14 cellular contexts compared by ENCODE assay signal in the genomic region with DNA sequence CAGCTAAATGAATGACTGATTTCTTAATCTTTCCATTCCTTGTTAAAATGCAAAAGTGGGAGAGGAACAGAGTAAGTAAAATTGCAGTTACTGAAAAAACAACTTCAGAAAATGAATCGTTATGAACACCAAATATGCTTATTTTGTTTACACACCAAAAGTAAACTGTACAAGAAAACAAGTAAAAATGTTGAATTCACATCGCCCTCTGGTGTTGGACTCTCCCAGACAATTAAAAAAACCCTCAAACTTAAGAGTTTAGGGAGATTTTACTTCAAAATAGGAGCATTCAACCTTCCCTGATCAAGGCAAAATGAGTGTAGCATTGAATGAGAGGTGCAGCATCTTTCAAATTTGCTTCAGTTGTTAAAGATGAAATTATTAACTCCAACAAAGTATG. TPM values are rescaled to one million over a fixed set of nuclear protein-coding genes. Genes with fewer than 3 reads are reported as not detected.
DNase-seq lines count a peak whose midpoint lies in the region; ATAC-seq, FAIRE-seq and TF ChIP-seq lines count a peak whose summit lies in the region.
"Had no signal": no experiment of that assay in that cellular context is flagged by ENCODE, and none has a peak within 500 bp of the region (broad histone marks: within the 10 kb centered on the region; RNA-seq: fewer than 3 reads in every experiment).

No MANE protein-coding gene starts in this region.

- no peaks in the 10 kb centered on the region for H3K36me3 ChIP-seq in H1 (ENCODE audit: control insufficient read depth in 2 of 4, insufficient read depth in 4 of 4, low read length in 3 of 4)
- H3K36me3 ChIP-seq: uterus had no signal

- no peak overlapping the region for H2BK20ac ChIP-seq in H1 (ENCODE audit: low read length)

- no peaks in the 10 kb centered on the region for H3K79me2 ChIP-seq in H1 (ENCODE audit: control insufficient read depth in 1 of 2, insufficient read depth in 2 of 2, low read length in 2 of 2)

- H3K4ac ChIP-seq in H1 (replicated peaks; ENCODE audit: insufficient read length, low read depth, low read length): no peak overlapping the region

- no peak for FAIRE-seq in H1 (lab: Jason Lieb, UNC)

- no peak overlapping the region for H3K4me2 ChIP-seq in H1 (ENCODE audit: insufficient read depth in 1 of 2, low read depth in 2 of 2, low read length in 2 of 2)

- peaks cover 0 to 8% (median under 1%) of the 10 kb centered on the region in 4 experiments; a peak in 3 of 7 replicates for H3K4me1 ChIP-seq in H1 (replicated peaks in 1 of 4; ENCODE audit: control insufficient read depth in 3 of 4, insufficient read depth in 4 of 4, low read length in 3 of 4)
- H3K4me1 ChIP-seq: uterus had no signal

- CTCF ChIA-PET in H1 (lab: Charles Lee; ENCODE audit: partially characterized antibody): interaction anchor here (0.6 to 1.7 kb wide), 18 partner anchors 10 to 306 kb away, joined by 3 to 5 read pairs (median 3); partner anchors contain the start of gene ESRRG

- H2AK5ac ChIP-seq in H1 (ENCODE audit: low read depth, low read length): no peak overlapping the region

- ATAC-seq in HG03460 (IDR thresholded peaks at IDR 0.05; ENCODE audit: unreplicated experiment): no peak
- ATAC-seq: activated CD8-positive, alpha-beta memory T cell treated with anti-CD3 and anti-CD28 coated beads, Interleukin-2, amount 10 ng/mL, durations not matched to agents 7 days and 5 days had no signal

- H3K56ac ChIP-seq in H1 (replicated peaks; ENCODE audit: insufficient read length, low read depth, low read length): no peak overlapping the region

- no peak overlapping the region for H3K23ac ChIP-seq in H1 (ENCODE audit: insufficient read length)

- H3K27me3 ChIP-seq in H1 (replicated peaks in 1 of 4; ENCODE audit: control insufficient read depth in 3 of 4, extremely low read depth in 1 of 4, insufficient read depth in 3 of 4, low read length in 3 of 4): no peaks in the 10 kb centered on the region
- H3K27me3 ChIP-seq: uterus had no signal

- TF ChIP-seq CTCF in H1 (IDR thresholded peaks at IDR 0.05; ENCODE audit: control extremely low read depth in 1 of 3, insufficient read depth in 1 of 3, low read depth in 1 of 3, low read length in 3 of 3): peak in 2 of 3 experiments; percentile 14 to 42; a peak in 2 of 4 replicates

- no peak overlapping the region for H2BK5ac ChIP-seq in H1 (ENCODE audit: low read depth, low read length)

- H3K14ac ChIP-seq in H1 (ENCODE audit: insufficient read length): no peak overlapping the region

- H3K4me3 ChIP-seq in H1 (ENCODE audit: extremely low read depth in 1 of 4, insufficient read depth in 2 of 4, low read depth in 3 of 4, low read length in 4 of 4): no peak overlapping the region
- H3K4me3 ChIP-seq: uterus had no signal

- no peak overlapping the region for H3K18ac ChIP-seq in H1 (ENCODE audit: extremely low read depth, low read length)

- H3K9ac ChIP-seq in H1 (replicated peaks in 1 of 4; ENCODE audit: extremely low read depth in 1 of 4, low read depth in 3 of 4, low read length in 3 of 4): no peak overlapping the region

- H4K5ac ChIP-seq in H1 (ENCODE audit: insufficient read length, low read depth, low read length): no peak overlapping the region

- H4K91ac ChIP-seq in H1 (replicated peaks; ENCODE audit: insufficient read length, low read length): no peak overlapping the region

- no peak for TF ChIP-seq POLR2A in H1 (IDR thresholded peaks at IDR 0.05; ENCODE audit: control extremely low read depth in 1 of 2, low read depth in 2 of 2, low read length in 2 of 2)

- no peak overlapping the region for H3K27ac ChIP-seq in H1 (ENCODE audit: low read depth, low read length)
- H3K27ac ChIP-seq: HL-60, uterus had no signal

- H3K79me1 ChIP-seq in H1 (ENCODE audit: low read depth, low read length): no peaks in the 10 kb centered on the region

- peak; percentile 5 for DNase-seq in NCI-H345 (lab: John Stamatoyannopoulos, UW)
- DNase-seq in NCI-H345 treated with DMSO at 0.1 percent for 48 hours (lab: John Stamatoyannopoulos, UW; ENCODE audit: unreplicated experiment): no peak
- peak; percentile 32 for DNase-seq in NCI-H460 (ENCODE audit: extremely low read depth, low read depth)
- DNase-seq in H1 (ENCODE audit: low read depth in 1 of 2, low spot score in 2 of 2): no peak
- DNase-seq in renal cortical epithelial cell (ENCODE audit: low read depth): peak; percentile 18
- DNase-seq in GM19238 (ENCODE audit: insufficient read length, low spot score): no peak
- DNase-seq in KG1 (lab: John Stamatoyannopoulos, UW): no peak
- DNase-seq: activated CD8-positive, alpha-beta memory T cell treated with anti-CD3 and anti-CD28 coated beads, Interleukin-2, amount 10 ng/mL, durations not matched to agents 7 days and 5 days; HCEC 1CT; nucleus accumbens; uterus had no signal

- H2AFZ ChIP-seq in H1 (ENCODE audit: low read length): no peak overlapping the region

- H4K8ac ChIP-seq in H1 (ENCODE audit: extremely low read depth, insufficient read depth, low read length): no peak overlapping the region

- TF ChIP-seq RAD21 in H1 (IDR thresholded peaks at IDR 0.05 in 1 of 2, conservative IDR thresholded peaks at IDR 0.05 in 1 of 2; ENCODE audit: low read depth in 2 of 2, low read length in 2 of 2): peak; percentile 39 to 44

- POLR2A ChIA-PET in H1 (lab: Charles Lee; ENCODE audit: partially characterized antibody): no interaction called here

- H2BK15ac ChIP-seq in H1 (ENCODE audit: low read length): no peak overlapping the region

- H2BK120ac ChIP-seq in H1 (replicated peaks; ENCODE audit: low read depth, low read length): no peak overlapping the region

- H2BK12ac ChIP-seq in H1 (ENCODE audit: low read depth, low read length): no peak overlapping the region

- no peaks in the 10 kb centered on the region for H3K23me2 ChIP-seq in H1 (ENCODE audit: low read depth, low read length)

- WGBS in H1 (ENCODE audit: extremely low coverage in 1 of 2, insufficient coverage in 1 of 2, insufficient read length in 1 of 2, insufficient replicate concordance in 2 of 2, low coverage in 1 of 2, low lambda C conversion rate in 2 of 2, missing lambda C conversion rate in 1 of 2), 2 experiments: 41% methylated on average over 2 of the region's 2 CpGs; no CpG with 5 or more reads in 1 of the 2 experiments

- no peak for TF ChIP-seq EP300 in H1 (IDR thresholded peaks at IDR 0.05; ENCODE audit: borderline replicate concordance in 1 of 2, low read depth in 2 of 2, low read length in 2 of 2)

- H4K20me1 ChIP-seq in H1 (replicated peaks in 1 of 2; ENCODE audit: control insufficient read depth in 1 of 2, insufficient read depth in 2 of 2, low read length in 2 of 2): peaks cover 0 to 1% of the 10 kb centered on the region in 2 experiments

- no peaks in the 10 kb centered on the region for H3K9me3 ChIP-seq in H1 (ENCODE audit: insufficient read depth in 2 of 2, low read depth in 1 of 2, low read length in 1 of 2)
- H3K9me3 ChIP-seq: uterus had no signal

TF ChIP-seq in H1, 55 proteins besides CTCF, POLR2A, EP300 and RAD21:
- TF ChIP-seq, protein P1, sequence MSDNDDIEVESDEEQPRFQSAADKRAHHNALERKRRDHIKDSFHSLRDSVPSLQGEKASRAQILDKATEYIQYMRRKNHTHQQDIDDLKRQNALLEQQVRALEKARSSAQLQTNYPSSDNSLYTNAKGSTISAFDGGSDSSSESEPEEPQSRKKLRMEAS (IDR thresholded peaks at IDR 0.05): no peak
- no peak for TF ChIP-seq CBX8 (IDR thresholded peaks at IDR 0.05; ENCODE audit: borderline replicate concordance, low read depth, low read length)
- TF ChIP-seq CEBPB (IDR thresholded peaks at IDR 0.05; ENCODE audit: low read depth, low read length): no peak
- TF ChIP-seq JUN (IDR thresholded peaks at IDR 0.05; ENCODE audit: low read depth, low read length): no peak
- no peak for TF ChIP-seq MAFK (IDR thresholded peaks at IDR 0.05; ENCODE audit: low read depth, low read length)
- no peak for TF ChIP-seq EGR1 (IDR thresholded peaks at IDR 0.05; ENCODE audit: borderline replicate concordance, low read depth, low read length)
- TF ChIP-seq ATF3 (IDR thresholded peaks at IDR 0.05; ENCODE audit: insufficient read depth, low read depth, low read length): no peak
- no peak for TF ChIP-seq GTF2F1 (IDR thresholded peaks at IDR 0.05; ENCODE audit: borderline replicate concordance, low read depth, low read length)
- no peak for TF ChIP-seq TAF7 (optimal IDR thresholded peaks at IDR 0.05; ENCODE audit: borderline replicate concordance, low read depth, low read length)
- no peak for TF ChIP-seq BACH1 (IDR thresholded peaks at IDR 0.05; ENCODE audit: low read length)
- no peak for TF ChIP-seq POU5F1 (IDR thresholded peaks at IDR 0.05; ENCODE audit: low read depth, low read length)
- TF ChIP-seq ZNF274 (IDR thresholded peaks at IDR 0.05; ENCODE audit: borderline replicate concordance, extremely low read depth, low read length): no peak
- no peak for TF ChIP-seq CREB1 (IDR thresholded peaks at IDR 0.05)
TF ChIP-seq in H1: peak in this region for 0.

RNA-seq across cellular contexts. Expression of gene ESRRG, which starts 19.4 kb away (rescaled TPM):
- total RNA-seq in NCI-H460 (2014; rRNA removed; shearing (Covaris generic)): 0.05 TPM in 1 of 2 replicates, not detected in the other
- not detected in 2 replicates for polyA plus RNA-seq in NCI-H460 (2014; cell fraction: nucleus; rRNA removed)
- total RNA-seq in H1 (2021; fragmentation: NEBNext Ultra II Directional; extraction: Animal tissue kit (Norgen Biotek cat#: 25700)): 1.4 and 1.7 TPM in 2 replicates
- polyA plus RNA-seq in H1 (2011; rRNA removed): 0.59 and 0.69 TPM in 2 replicates
- polyA plus RNA-seq in H1 (2011; cell fraction: cytosol; rRNA removed): 0.62 TPM
- polyA plus RNA-seq in H1 (2011; cell fraction: nucleus; rRNA removed): 1.3 TPM
- 0.96 to 1.3 TPM (median 1.1 TPM) in 4 replicates for polyA plus RNA-seq in H1 (2012, experiment 1 of 2)
- polyA plus RNA-seq in H1 (2012, experiment 2 of 2): 0.04 TPM
- polyA plus RNA-seq in H1 (2013, experiment 1 of 2): 1.1 TPM
- 0.96 TPM for polyA plus RNA-seq in H1 (2013, experiment 2 of 2)
- polyA minus RNA-seq in H1 (2011; rRNA and poly(A)+ RNA removed): 8.7 and 9.2 TPM in 2 replicates
- polyA minus RNA-seq in H1 (2011; cell fraction: cytosol; rRNA and poly(A)+ RNA removed): 0.95 TPM
- 22.3 TPM for polyA minus RNA-seq in H1 (2011; cell fraction: nucleus; rRNA and poly(A)+ RNA removed)
- 0.52 and 6.0 TPM in 2 replicates for total RNA-seq in renal cortical epithelial cell
- total RNA-seq: activated CD8-positive, alpha-beta memory T cell treated with anti-CD3 and anti-CD28 coated beads, Interleukin-2, amount 10 ng/mL, durations not matched to agents 7 days and 5 days; B cell had no signal

Comparison
In these comparisons a context has a peak if more than half of its experiments do, and no peak if none do; other contexts are left out.
1. DNase-seq: peak in NCI-H345 (single experiment), NCI-H460 (single experiment) and renal cortical epithelial cell (single experiment); none in NCI-H345 treated with DMSO at 0.1 percent for 48 hours (single experiment), H1 (0 of 2), GM19238 (single experiment) and KG1 (single experiment).